Comparison of ENCODE assay signal across 8 cellular contexts in the genomic region with DNA sequence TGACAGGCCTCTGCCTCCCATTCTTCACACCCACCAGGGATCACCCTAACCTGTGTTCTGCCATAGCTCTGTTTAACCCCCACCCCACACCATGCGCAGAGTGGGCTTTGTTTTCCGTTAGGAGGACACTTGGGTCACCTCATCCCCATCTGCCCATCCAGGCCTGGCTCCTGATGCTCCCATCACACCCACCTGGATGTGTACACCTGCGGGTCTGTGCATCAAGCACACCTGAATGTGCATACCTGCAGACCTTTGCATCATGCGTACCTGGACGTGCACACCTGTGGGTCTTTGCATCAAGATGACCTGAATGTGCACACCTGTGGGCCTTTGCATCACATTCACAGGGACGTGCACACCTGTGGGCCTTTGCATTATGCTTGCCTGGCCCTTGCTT.
"Had no signal": no experiment of that assay in that cellular context is flagged by ENCODE, and none has a peak within 500 bp of the region (broad histone marks: within the 10 kb centered on the region; RNA-seq: fewer than 3 reads in every experiment).

No MANE protein-coding gene starts in this region.

- H3K4me3 Mint-ChIP-seq: HFFc6, IgD-negative memory B cell had no signal

- H3K36me3 ChIP-seq: HAP-1 had no signal

- ATAC-seq: HCT116, HepG2 had no signal

- DNase-seq: GM23248, GOT3, H7, HFFc6 had no signal

- H3K9me3 ChIP-seq: HAP-1 had no signal

- H3K4me1 Mint-ChIP-seq: IgD-negative memory B cell had no signal

- H3K4me3 ChIP-seq: GM23248, HAP-1 had no signal

- H3K36me3 Mint-ChIP-seq: IgD-negative memory B cell had no signal

- H3K27me3 Mint-ChIP-seq: IgD-negative memory B cell had no signal

- H3K27ac Mint-ChIP-seq: HFFc6, IgD-negative memory B cell had no signal

- FAIRE-seq: HepG2 had no signal
